Comparison of ENCODE assay signal across 19 cellular contexts in genomic region chr10:70343312-70343711, GRCh38. TPM values are rescaled to one million over a fixed set of nuclear protein-coding genes. Genes with fewer than 3 reads are reported as not detected.
DNase-seq lines count a peak whose midpoint lies in the region; ATAC-seq and TF ChIP-seq lines count a peak whose summit lies in the region.
"Had no signal": no experiment of that assay in that cellular context is flagged by ENCODE, and none has a peak within 500 bp of the region (broad histone marks: within the 10 kb centered on the region; RNA-seq: fewer than 3 reads in every experiment).

No MANE protein-coding gene starts in this region.

- 96 to 99% methylated on average over 2 of the region's 2 CpGs for WGBS in sigmoid colon, 2 donors

- no peaks in the 10 kb centered on the region for H3K9me3 Mint-ChIP-seq in chondrocyte (ENCODE audit: low read depth)

- DNase-seq in Karpas-422 = no peak
- peak; percentile 30 for DNase-seq in chondrocyte (ENCODE audit: low spot score)
- DNase-seq in left ventricle myocardium superior = peak; percentile 62
- peak; percentile 40 for DNase-seq in sigmoid colon
- DNase-seq in NCI-H2227 treated with DMSO at 0.1 percent for 48 hours (lab: John Stamatoyannopoulos, UW) = no peak
- no peak for DNase-seq in T1000 (lab: John Stamatoyannopoulos, UW)
- no peak for DNase-seq in stimulated activated naive CD8-positive, alpha-beta T cell treated with anti-CD3 and anti-CD28 coated beads, Interleukin-15, Interleukin-2, amounts not matched to agents 100 U/mL and 50 U/mL, for 24 hours
- DNase-seq in T-helper 9 cell = no peak
- DNase-seq: BE2C, DMS53, IMR-90, NCI-H1105, NCI-H146, NCI-H2081, NCI-H2171, NCI-H524 treated with DMSO at 0.1 percent for 48 hours, NCI-H82, SHP77 had no signal

- H3K9me3 ChIP-seq in Karpas-422 (ENCODE audit: low read length) = no peaks in the 10 kb centered on the region
- no peaks in the 10 kb centered on the region for H3K9me3 ChIP-seq in sigmoid colon
- H3K9me3 ChIP-seq: BE2C had no signal

- TF ChIP-seq POLR2A in sigmoid colon (IDR thresholded peaks at IDR 0.05) = no peak

- no peak overlapping the region for H2AFZ ChIP-seq in Karpas-422 (ENCODE audit: low read length)

- H3K4me1 Mint-ChIP-seq in chondrocyte (ENCODE audit: low read depth) = peaks cover 6% of the 10 kb centered on the region

- no peak overlapping the region for H3K27ac Mint-ChIP-seq in chondrocyte (ENCODE audit: unreplicated experiment)

- H3K9me2 ChIP-seq in Karpas-422 (replicated peaks; ENCODE audit: insufficient read depth, low read length) = no peaks in the 10 kb centered on the region

- H3K27me3 ChIP-seq in Karpas-422 (ENCODE audit: low read length) = no peaks in the 10 kb centered on the region
- H3K27me3 ChIP-seq in sigmoid colon = no peaks in the 10 kb centered on the region
- H3K27me3 ChIP-seq: BE2C had no signal

- peaks cover 55% of the 10 kb centered on the region for H3K79me2 ChIP-seq in Karpas-422 (ENCODE audit: low read length)

- TF ChIP-seq CTCF in chondrocyte (IDR thresholded peaks at IDR 0.05) (no peak), sigmoid colon (IDR thresholded peaks at IDR 0.05) (no peak)

- no peaks in the 10 kb centered on the region for H4K20me1 ChIP-seq in Karpas-422 (ENCODE audit: insufficient read depth, low read depth, low read length)

- no peaks in the 10 kb centered on the region for H3K27me3 Mint-ChIP-seq in chondrocyte (ENCODE audit: low read depth)

- H3K4me3 ChIP-seq in Karpas-422 (ENCODE audit: low read length) = no peak overlapping the region
- no peak overlapping the region for H3K4me3 ChIP-seq in sigmoid colon

- peaks cover 15% of the 10 kb centered on the region; the same call in 1 of the 2 replicates for H3K36me3 ChIP-seq in Karpas-422 (ENCODE audit: insufficient read depth, low read length)
- H3K36me3 ChIP-seq in sigmoid colon = peaks cover 0 to 19% (median 6%) of the 10 kb centered on the region in 4 donors

- H3K27ac ChIP-seq in Karpas-422 (ENCODE audit: low read length) (peak overlapping the region; percentile 54), sigmoid colon (no peak overlapping the region)
- H3K27ac ChIP-seq: KMS-11 had no signal

- no peak overlapping the region for H3K9ac ChIP-seq in Karpas-422 (ENCODE audit: low read length)
- H3K9ac ChIP-seq: KMS-11 had no signal

- intact Hi-C loops in left ventricle myocardium superior (cut with micrococcal nuclease) (loop anchor here (2.0 kb wide), 1 partner anchor 71 kb away; no protein-coding TSS in a partner anchor), sigmoid colon (cut with DNase I) (no loop called here)

- peak; percentile 92 for ATAC-seq in left ventricle myocardium superior
- ATAC-seq in stimulated activated naive CD8-positive, alpha-beta T cell treated with anti-CD3 and anti-CD28 coated beads, Interleukin-15, Interleukin-2, amounts not matched to agents 100 U/mL and 50 U/mL, for 24 hours = no peak

- no peak overlapping the region for H3K4me2 ChIP-seq in Karpas-422 (ENCODE audit: low read depth, low read length, poor library complexity, severe bottlenecking)
- H3K4me2 ChIP-seq: KMS-11 had no signal

- no peak for TF ChIP-seq EP300 in sigmoid colon (IDR thresholded peaks at IDR 0.05)

- H3K36me3 Mint-ChIP-seq in chondrocyte (ENCODE audit: low read depth) = peaks cover 11% of the 10 kb centered on the region

- H3K4me1 ChIP-seq in Karpas-422 (ENCODE audit: low read length) (peaks cover 58% of the 10 kb centered on the region), sigmoid colon (peaks cover 0 to 8% (median 7%) of the 10 kb centered on the region in 4 donors)
- H3K4me1 ChIP-seq: BE2C had no signal

- H3K4me3 Mint-ChIP-seq in chondrocyte (ENCODE audit: unreplicated experiment) = no peak overlapping the region

RNA-seq across cellular contexts. Expression of gene LRRC20, which starts 39.1 kb away (rescaled TPM):
- total RNA-seq in Karpas-422 (2014; rRNA removed; shearing (Covaris generic); ENCODE audit: low replicate concordance) = 13.6 and 37.0 TPM in 2 replicates
- total RNA-seq in chondrocyte (8.8 to 10.8 TPM (median 9.5 TPM) in 3 replicates), left ventricle myocardium superior (60.9 TPM), sigmoid colon (10 to 100 TPM in 3 of 4 donors, 1 to 10 TPM in 1; 9.9 to 22.4 (median 18.7) TPM)
- polyA plus RNA-seq in sigmoid colon = 10 to 100 TPM in 1 of 3 donors, 1 to 10 TPM in 2; 1.2 to 12.2 (median 3.2) TPM

RNA-seq across cellular contexts. Expression of gene NPFFR1, which starts 59.5 kb away (rescaled TPM):
- total RNA-seq in Karpas-422 (2014; rRNA removed; shearing (Covaris generic); ENCODE audit: low replicate concordance) = not detected in 2 replicates
- total RNA-seq in chondrocyte (not detected in 3 replicates), left ventricle myocardium superior (0.02 TPM), sigmoid colon (under 1 TPM in 2 of 4 donors, not detected in 2; under 0.01 TPM)
- polyA plus RNA-seq in sigmoid colon = under 1 TPM in 1 of 3 donors, not detected in 2; 0.44 TPM
- total RNA-seq: IMR-90 had no signal
- polyA plus RNA-seq: IMR-90 had no signal

Comparison
In these comparisons a context has a peak if more than half of its experiments do, and no peak if none do; other contexts are left out.
1. DNase-seq: peak in chondrocyte (single experiment), left ventricle myocardium superior (single experiment) and sigmoid colon (single experiment); none in Karpas-422 (single experiment), NCI-H2227 treated with DMSO at 0.1 percent for 48 hours (single experiment), T1000 (single experiment), stimulated activated naive CD8-positive, alpha-beta T cell treated with anti-CD3 and anti-CD28 coated beads, Interleukin-15, Interleukin-2, amounts not matched to agents 100 U/mL and 50 U/mL, for 24 hours (single experiment) and T-helper 9 cell (single experiment).